In genomic region chr5:122153230-122153629, GRCh38 we compare ENCODE assay signal across 13 cellular contexts. TPM values are rescaled to one million over a fixed set of nuclear protein-coding genes. Genes with fewer than 3 reads are reported as not detected.
DNase-seq lines count a peak whose midpoint lies in the region; ATAC-seq and TF ChIP-seq lines count a peak whose summit lies in the region.
"Had no signal": no experiment of that assay in that cellular context is flagged by ENCODE, and none has a peak within 500 bp of the region (broad histone marks: within the 10 kb centered on the region; RNA-seq: fewer than 3 reads in every experiment).

No MANE protein-coding gene starts in this region.

- H3K36me3 ChIP-seq in GM23248 (ENCODE audit: low read depth) (no peaks in the 10 kb centered on the region), thoracic aorta (no peaks in the 10 kb centered on the region), GM23338 (ENCODE audit: insufficient read depth) (no peaks in the 10 kb centered on the region)
- H3K36me3 ChIP-seq: stomach had no signal

- H3K79me2 ChIP-seq in GM23248 (ENCODE audit: insufficient read depth), result no peaks in the 10 kb centered on the region
- no peaks in the 10 kb centered on the region for H3K79me2 ChIP-seq in GM23338 (replicated peaks; ENCODE audit: insufficient read depth)

- no peaks in the 10 kb centered on the region for H4K20me1 ChIP-seq in GM23248 (ENCODE audit: insufficient read depth)
- no peaks in the 10 kb centered on the region for H4K20me1 ChIP-seq in GM23338 (replicated peaks; ENCODE audit: insufficient read depth)

- H3K9me2 ChIP-seq in GM23248 (ENCODE audit: insufficient read depth), result no peaks in the 10 kb centered on the region
- H3K9me2 ChIP-seq in GM23338 (ENCODE audit: insufficient read depth), result no peaks in the 10 kb centered on the region

- H3K27ac ChIP-seq in GM23248 (peak overlapping the region; percentile 95), thoracic aorta (peak overlapping the region; percentile 66 to 67), GM23338 (ENCODE audit: low read depth) (no peak overlapping the region)

- peaks cover 56% of the 10 kb centered on the region for H3F3A ChIP-seq in GM23248 (ENCODE audit: insufficient read depth)
- no peaks in the 10 kb centered on the region for H3F3A ChIP-seq in GM23338 (replicated peaks; ENCODE audit: low read depth)

- H3K27ac Mint-ChIP-seq in GM23338, result no peak overlapping the region
- H3K27ac Mint-ChIP-seq: activated CD4-positive, alpha-beta T cell treated with anti-CD3 and anti-CD28 coated beads for 36 hours had no signal

- H3K9me3 ChIP-seq in GM23248 (ENCODE audit: low read depth) (no peaks in the 10 kb centered on the region), thoracic aorta (no peaks in the 10 kb centered on the region)
- H3K9me3 ChIP-seq: Caco-2, stomach had no signal

- H3K9ac ChIP-seq in GM23248, result peak overlapping the region; percentile 74

- H3K4me1 Mint-ChIP-seq in GM23338, result no peaks in the 10 kb centered on the region; the same call in 2 of the 3 replicates

- TF ChIP-seq CTCF in thoracic aorta (IDR thresholded peaks at IDR 0.05) (no peak), GM23338 (conservative IDR thresholded peaks at IDR 0.05; ENCODE audit: low read depth in 2 of 2) (no peak)

- DNase-seq in GM23248 (peak; percentile 90), amniotic epithelial cell (ENCODE audit: low read depth) (peak; percentile 84), glomerular visceral epithelial cell (ENCODE audit: extremely low spot score) (peak; percentile 12), thoracic aorta (ENCODE audit: low spot score) (no peak), NCI-H1048 (lab: John Stamatoyannopoulos, UW) (no peak), GM23338 (ENCODE audit: low spot score) (no peak)
- DNase-seq: activated CD4-positive, alpha-beta T cell treated with anti-CD3 and anti-CD28 coated beads for 36 hours; activated T-cell treated with anti-CD3 and anti-CD28 coated beads for 4 hours; Caco-2; kidney; naive thymus-derived CD8-positive, alpha-beta T cell; stomach had no signal

- no peaks in the 10 kb centered on the region for H3K9me3 Mint-ChIP-seq in GM23338
- H3K9me3 Mint-ChIP-seq: naive thymus-derived CD8-positive, alpha-beta T cell had no signal

- in situ Hi-C loops in GM23248 (cut with MboI), result loop anchor here (25.0 kb wide), 1 partner anchor 191 kb away; the partner anchor contains the start of gene SRFBP1

- H3K4me2 ChIP-seq in GM23248 (ENCODE audit: unreplicated experiment) (peak overlapping the region; percentile 79), GM23338 (no peak overlapping the region)

- H3K4me3 ChIP-seq in GM23248, result peak overlapping the region; percentile 30
- H3K4me3 ChIP-seq in thoracic aorta, result no peak overlapping the region
- no peak overlapping the region for H3K4me3 ChIP-seq in GM23338
- H3K4me3 ChIP-seq: stomach had no signal

- no peaks in the 10 kb centered on the region for H3K27me3 Mint-ChIP-seq in GM23338 (ENCODE audit: insufficient read depth, low read depth, poor library complexity)
- H3K27me3 Mint-ChIP-seq: activated CD4-positive, alpha-beta T cell treated with anti-CD3 and anti-CD28 coated beads for 36 hours had no signal

- ATAC-seq in thoracic aorta (ENCODE audit: insufficient number of reproducible peaks, low FRiP score, low read depth) (peak; percentile 8), HG02588 (IDR thresholded peaks at IDR 0.05; ENCODE audit: unreplicated experiment) (no peak), GM23338 (no peak)
- ATAC-seq: naive thymus-derived CD8-positive, alpha-beta T cell had no signal

- no peak overlapping the region for H2AFZ ChIP-seq in GM23248
- no peak overlapping the region for H2AFZ ChIP-seq in GM23338

- H3K36me3 Mint-ChIP-seq in GM23338 (ENCODE audit: low read depth), result no peaks in the 10 kb centered on the region
- H3K36me3 Mint-ChIP-seq: naive thymus-derived CD8-positive, alpha-beta T cell had no signal

- H3K4me1 ChIP-seq in GM23248 (ENCODE audit: insufficient read depth), result peaks cover 68% of the 10 kb centered on the region
- H3K4me1 ChIP-seq in thoracic aorta (ENCODE audit: control insufficient read depth in 1 of 2, low read depth in 2 of 2), result peaks cover 25 to 61% of the 10 kb centered on the region in 2 donors
- H3K4me1 ChIP-seq in GM23338 (ENCODE audit: insufficient read depth), result no peaks in the 10 kb centered on the region
- H3K4me1 ChIP-seq: Caco-2 had no signal

- WGBS in GM23248 (ENCODE audit: low coverage in 1 of 2, low lambda C conversion rate in 2 of 2, missing lambda C conversion rate in 2 of 2), 2 experiments, result 0 to 4% methylated on average over 2 of the region's 2 CpGs

- H3K27me3 ChIP-seq in GM23248 (replicated peaks; ENCODE audit: insufficient read depth) (no peaks in the 10 kb centered on the region), thoracic aorta (replicated peaks; ENCODE audit: insufficient read depth) (no peaks in the 10 kb centered on the region), GM23338 (ENCODE audit: insufficient read depth) (no peaks in the 10 kb centered on the region)
- H3K27me3 ChIP-seq: stomach had no signal

- no peak overlapping the region for H3K4me3 Mint-ChIP-seq in GM23338
- H3K4me3 Mint-ChIP-seq: activated CD4-positive, alpha-beta T cell treated with anti-CD3 and anti-CD28 coated beads for 36 hours had no signal

TF ChIP-seq in GM23338, 12 proteins besides CTCF, POLR2A, EP300 and RAD21:
- TF ChIP-seq REST (IDR thresholded peaks at IDR 0.05; ENCODE audit: unreplicated experiment) (no peak), NANOG (IDR thresholded peaks at IDR 0.05; ENCODE audit: borderline replicate concordance) (no peak), ZNF114 (CRISPR knock-in tag; IDR thresholded peaks at IDR 0.05) (no peak), POLR2AphosphoS5 (IDR thresholded peaks at IDR 0.05; ENCODE audit: low read depth) (no peak), CREB1 (CRISPR knock-in tag; IDR thresholded peaks at IDR 0.05; ENCODE audit: low read depth) (no peak)
TF ChIP-seq in GM23338: peak in this region for 0.

RNA-seq across cellular contexts. Expression of gene ZNF474, which starts 23.9 kb away (rescaled TPM):
- total RNA-seq in GM23248 (2014; rRNA removed; shearing (Covaris generic)), result 0.43 TPM in 1 of 2 replicates, not detected in the other
- polyA plus RNA-seq in GM23248 (2016; fragmentation: Nextera tagmentation; extraction: Ambion mirVana), result 0.21 and 0.23 TPM in 2 replicates
- under 1 TPM; 0.27 to 0.92 TPM for total RNA-seq in thoracic aorta
- 0.59 TPM in 1 of 2 replicates, not detected in the other for total RNA-seq in GM23338 (2014; rRNA removed; shearing (Covaris generic))
- not detected in 2 replicates for polyA plus RNA-seq in GM23338 (2016; fragmentation: Nextera tagmentation; extraction: Ambion mirVana)
- total RNA-seq: activated CD4-positive, alpha-beta T cell treated with anti-CD3 and anti-CD28 coated beads for 36 hours; Caco-2 had no signal
- polyA plus RNA-seq: naive thymus-derived CD8-positive, alpha-beta T cell had no signal

Comparison
In these comparisons a context has a peak if more than half of its experiments do, and no peak if none do; other contexts are left out.
1. DNase-seq: peak in GM23248 (single experiment), amniotic epithelial cell (single experiment) and glomerular visceral epithelial cell (single experiment); none in thoracic aorta (single experiment), NCI-H1048 (single experiment) and GM23338 (single experiment).